Comparison of ENCODE assay signal across 32 cellular contexts in the genomic region with DNA sequence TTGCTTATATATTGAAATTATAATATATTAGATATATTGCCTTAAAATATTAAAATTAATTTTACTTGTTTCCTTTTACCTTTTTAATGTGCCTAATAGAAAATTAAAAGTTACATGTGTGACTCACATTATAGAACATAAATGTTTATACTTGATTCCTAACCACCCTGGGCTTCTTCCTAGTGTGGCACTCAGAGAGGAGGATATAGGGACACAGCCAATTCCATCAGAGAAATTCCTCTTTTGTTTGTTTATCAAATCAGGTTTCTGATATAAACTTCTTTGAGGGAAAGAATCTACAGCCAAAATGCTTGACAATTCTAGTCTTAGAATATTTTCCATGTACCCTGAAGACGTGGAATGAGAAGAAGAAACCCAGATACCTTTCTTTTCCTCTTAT.
A peak's percentile ranks its signal among the peaks of the same experiment; 100 is the strongest.
DNase-seq lines count a peak whose midpoint lies in the region; ATAC-seq and TF ChIP-seq lines count a peak whose summit lies in the region.
"Had no signal": no experiment of that assay in that cellular context is flagged by ENCODE, and none has a peak within 500 bp of the region (broad histone marks: within the 10 kb centered on the region; RNA-seq: fewer than 3 reads in every experiment).

No MANE protein-coding gene starts in this region.

- CTCF ChIA-PET in IMR-90 (lab: Yijun Ruan, JAX) = no interaction called here

- H2BK120ac ChIP-seq in IMR-90 (ENCODE audit: low read depth, low read length) = no peak overlapping the region

- no CpG with 5 or more reads among the region's 1 CpG for WGBS in IMR-90 (ENCODE audit: extremely low coverage in 2 of 2, insufficient read length in 1 of 2), 2 experiments

- H3K9ac ChIP-seq in IMR-90 (ENCODE audit: low read depth, low read length) = no peak overlapping the region
- H3K9ac ChIP-seq: BLaER1; BLaER1 treated with 17β-estradiol and CSF1 and Interleukin-3, amounts not matched to agents 10 nM and 100 nM had no signal

- no peak overlapping the region for H3K27ac ChIP-seq in IMR-90 (ENCODE audit: insufficient read depth, low read length)
- H3K27ac ChIP-seq: 22Rv1; A549; BLaER1; BLaER1 treated with 17β-estradiol and CSF1 and Interleukin-3, amounts not matched to agents 10 nM and 100 nM; C4-2B had no signal

- H3K9me3 Mint-ChIP-seq in activated naive CD4-positive, alpha-beta T cell treated with anti-CD3 and anti-CD28 coated beads, Interleukin-2, amount 50 U/mL, for 72 hours = peaks cover 10 to 13% of the 10 kb centered on the region in 2 donors

- no peak overlapping the region for H2BK20ac ChIP-seq in IMR-90 (ENCODE audit: low read depth, low read length)

- TF ChIP-seq CTCF in IMR-90 (conservative IDR thresholded peaks at IDR 0.05; ENCODE audit: low read depth, low read length) = no peak

- TF ChIP-seq POLR2A in IMR-90 (IDR thresholded peaks at IDR 0.05; ENCODE audit: low read depth, low read length) = no peak

- no peak for TF ChIP-seq RAD21 in IMR-90 (IDR thresholded peaks at IDR 0.05; ENCODE audit: low read length)

- H2AK9ac ChIP-seq in IMR-90 (replicated peaks; ENCODE audit: low read depth, low read length, poor library complexity) = no peak overlapping the region

- H3K4me1 ChIP-seq in IMR-90 (ENCODE audit: control insufficient read depth, insufficient read depth, low read length) = no peaks in the 10 kb centered on the region; the same call in 1 of the 2 replicates
- H3K4me1 ChIP-seq: A549; BE2C; BLaER1; BLaER1 treated with 17β-estradiol and CSF1 and Interleukin-3, amounts not matched to agents 10 nM and 100 nM; Caco-2 had no signal

- peak; percentile 13 for DNase-seq in AG08396 (ENCODE audit: low spot score)
- DNase-seq in IMR-90 = peak; percentile 52
- DNase-seq in fibroblast of peridontal ligament (ENCODE audit: extremely low read depth) = peak; percentile 35
- no peak for DNase-seq in AML-193 (lab: John Stamatoyannopoulos, UW)
- DNase-seq in activated naive CD4-positive, alpha-beta T cell treated with anti-CD3 and anti-CD28 coated beads, Interleukin-2, amount 50 U/mL, for 72 hours (ENCODE audit: low spot score in 2 of 2) = no peak
- DNase-seq: 8988T; ACHN; BE2C; C1 segment of cervical spinal cord; Caco-2; Calu3; CD4-positive, alpha-beta memory T cell; CD4-positive, alpha-beta T cell; CD4-positive, CD25-positive, alpha-beta regulatory T cell; CD8-positive, alpha-beta memory T cell; CD8-positive, alpha-beta T cell; COR-L47; DMS 273 treated with DMSO at 0.1 percent for 48 hours; DMS153; DMS53; DMS79; DMS79 treated with DMSO at 0.1 percent for 48 hours; DND-41; EL had no signal

- ATAC-seq in IMR-90 (ENCODE audit: low read depth) (peak; percentile 88), GM19324 (IDR thresholded peaks at IDR 0.05; ENCODE audit: low FRiP score, unreplicated experiment) (no peak)
- no peak for ATAC-seq in activated naive CD4-positive, alpha-beta T cell treated with anti-CD3 and anti-CD28 coated beads, Interleukin-2, amount 50 U/mL, for 72 hours
- ATAC-seq: A549; CD8-positive, alpha-beta T cell had no signal

- H3K9me1 ChIP-seq in IMR-90 (ENCODE audit: insufficient read depth, low read length) = peaks cover 4% of the 10 kb centered on the region; the same call in 1 of the 2 replicates

- no peak overlapping the region for H2AK5ac ChIP-seq in IMR-90 (ENCODE audit: low read depth, low read length)

- no TSS peak for BruUV-seq in IMR-90 (replicated peaks; lab: Mats Ljungman, UMichigan)

- H3K4ac ChIP-seq in IMR-90 (ENCODE audit: low read depth, low read length) = no peak overlapping the region

- H3K36me3 ChIP-seq in IMR-90 (ENCODE audit: control insufficient read depth, insufficient read depth, low read length) = no peaks in the 10 kb centered on the region
- H3K36me3 ChIP-seq: BE2C; BLaER1; BLaER1 treated with 17β-estradiol and CSF1 and Interleukin-3, amounts not matched to agents 10 nM and 100 nM had no signal

- POLR2A ChIA-PET in IMR-90 (lab: Charles Lee; ENCODE audit: unreplicated experiment) = no interaction called here

- H3K79me1 ChIP-seq in IMR-90 (ENCODE audit: low read depth in 1 of 2, low read length in 2 of 2) = no peaks in the 10 kb centered on the region

- intact Hi-C loops in IMR-90 (cut with micrococcal nuclease) = no loop called here

- peak overlapping the region; percentile 39; the same call in 1 of the 2 replicates for H3K4me2 ChIP-seq in IMR-90 (ENCODE audit: low read depth, low read length)
- H3K4me2 ChIP-seq: A549; BLaER1; BLaER1 treated with 17β-estradiol and CSF1 and Interleukin-3, amounts not matched to agents 10 nM and 100 nM had no signal

- no peak overlapping the region for H2BK15ac ChIP-seq in IMR-90 (ENCODE audit: low read depth, low read length)

- dilution Hi-C loops in IMR-90 (cut with HindIII; ENCODE audit: low sequenced_read_pairs, unreplicated experiment) = no loop called here

- H2BK5ac ChIP-seq in IMR-90 (ENCODE audit: low read depth, low read length, poor library complexity, severe bottlenecking) = no peak overlapping the region

- 0 out of 2 replicates have a peak overlapping the region, but pooled peaks have one; percentile 25 for H4K91ac ChIP-seq in IMR-90 (ENCODE audit: insufficient read depth, low read depth, low read length)

- no peak overlapping the region for H3K27ac Mint-ChIP-seq in activated naive CD4-positive, alpha-beta T cell treated with anti-CD3 and anti-CD28 coated beads, Interleukin-2, amount 50 U/mL, for 72 hours
- H3K27ac Mint-ChIP-seq: B cell; CD14-positive monocyte; CD4-positive, alpha-beta T cell; CD4-positive, CD25-positive, alpha-beta regulatory T cell; CD8-positive, alpha-beta memory T cell; CD8-positive, alpha-beta T cell had no signal

- no peak overlapping the region for H3K23ac ChIP-seq in IMR-90 (ENCODE audit: low read depth, low read length)

- no peak overlapping the region for H3K14ac ChIP-seq in IMR-90 (replicated peaks; ENCODE audit: low read depth, low read length)

- H4K20me1 ChIP-seq in IMR-90 (ENCODE audit: insufficient read depth, low read length) = no peaks in the 10 kb centered on the region
- H4K20me1 ChIP-seq: BLaER1; BLaER1 treated with 17β-estradiol and CSF1 and Interleukin-3, amounts not matched to agents 10 nM and 100 nM had no signal

- H3K27me3 ChIP-seq in IMR-90 (ENCODE audit: control insufficient read depth, insufficient read depth, low read length) = no peaks in the 10 kb centered on the region
- H3K27me3 ChIP-seq: BE2C; BLaER1; BLaER1 treated with 17β-estradiol and CSF1 and Interleukin-3, amounts not matched to agents 10 nM and 100 nM had no signal

- H4K5ac ChIP-seq in IMR-90 (ENCODE audit: low read depth, low read length) = no peak overlapping the region

- peaks cover 12 to 13% of the 10 kb centered on the region in 2 donors for H3K36me3 Mint-ChIP-seq in activated naive CD4-positive, alpha-beta T cell treated with anti-CD3 and anti-CD28 coated beads, Interleukin-2, amount 50 U/mL, for 72 hours
- H3K36me3 Mint-ChIP-seq: CD14-positive monocyte; CD4-positive, CD25-positive, alpha-beta regulatory T cell; CD8-positive, alpha-beta memory T cell; CD8-positive, alpha-beta T cell had no signal

- no peak overlapping the region for H4K8ac ChIP-seq in IMR-90 (ENCODE audit: low read depth in 2 of 2, low read length in 2 of 2)

- no peaks in the 10 kb centered on the region for H3K9me3 ChIP-seq in IMR-90 (ENCODE audit: control insufficient read depth, insufficient read depth, low read length)
- H3K9me3 ChIP-seq: A549, BE2C, BLaER1, Caco-2 had no signal

- in situ Hi-C loops in IMR-90 (cut with MboI; ENCODE audit: low sequenced_read_pairs) = no loop called here

- H2AFZ ChIP-seq in IMR-90 (replicated peaks; ENCODE audit: low read length, poor library complexity) = no peak overlapping the region

- no peak overlapping the region for H3K18ac ChIP-seq in IMR-90 (ENCODE audit: low read depth, low read length)

- no peak overlapping the region for H3K56ac ChIP-seq in IMR-90 (ENCODE audit: extremely low read depth, insufficient read depth, low read length)

- H3K4me3 ChIP-seq in IMR-90 (ENCODE audit: insufficient read depth, low read depth, low read length) = no peak overlapping the region
- H3K4me3 ChIP-seq: A549; BLaER1; BLaER1 treated with 17β-estradiol and CSF1 and Interleukin-3, amounts not matched to agents 10 nM and 100 nM had no signal

TF ChIP-seq in IMR-90, 13 proteins besides CTCF, POLR2A, EP300 and RAD21:
- no peak for TF ChIP-seq CEBPB (IDR thresholded peaks at IDR 0.05; ENCODE audit: low read depth, low read length)
- no peak for TF ChIP-seq MXI1 (IDR thresholded peaks at IDR 0.05; ENCODE audit: borderline replicate concordance, low read depth, low read length)
- TF ChIP-seq CHD1 (IDR thresholded peaks at IDR 0.05; ENCODE audit: low read depth, low read length) = no peak

Comparison
In these comparisons a context has a peak if more than half of its experiments do, and no peak if none do; other contexts are left out.
1. DNase-seq: peak in AG08396 (single experiment), IMR-90 (single experiment) and fibroblast of peridontal ligament (single experiment); none in AML-193 (0 of 2) and activated naive CD4-positive, alpha-beta T cell treated with anti-CD3 and anti-CD28 coated beads, Interleukin-2, amount 50 U/mL, for 72 hours (0 of 2).